Comparison of ENCODE assay signal across 10 cellular contexts in genomic region chr5:140041099-140041491, GRCh38. TPM values are rescaled to one million over a fixed set of nuclear protein-coding genes. Genes with fewer than 3 reads are reported as not detected.
DNase-seq lines count a peak whose midpoint lies in the region; ATAC-seq and TF ChIP-seq lines count a peak whose summit lies in the region.
"Had no signal": no experiment of that assay in that cellular context is flagged by ENCODE, and none has a peak within 500 bp of the region (broad histone marks: within the 10 kb centered on the region; RNA-seq: fewer than 3 reads in every experiment).

No MANE protein-coding gene starts in this region.

- ATAC-seq in activated T-cell treated with anti-CD3 and anti-CD28 coated beads, Interleukin-2, amount 50 U/mL, for 72 hours (replicated peaks in 1 of 2) = no peak
- ATAC-seq in HG02884 (IDR thresholded peaks at IDR 0.05; ENCODE audit: unreplicated experiment) = no peak
- no peak for ATAC-seq in GM21786 (IDR thresholded peaks at IDR 0.05; ENCODE audit: unreplicated experiment)

- H3K4me1 ChIP-seq in stomach smooth muscle (ENCODE audit: control insufficient read depth, insufficient read depth, low read length) = peaks cover 17% of the 10 kb centered on the region

- peaks cover 0 to 2% of the 10 kb centered on the region in 2 donors for H3K36me3 Mint-ChIP-seq in activated T-cell treated with anti-CD3 and anti-CD28 coated beads, Interleukin-2, amount 50 U/mL, for 72 hours (ENCODE audit: insufficient read depth in 2 of 2)
- H3K36me3 Mint-ChIP-seq in activated T-cell treated with anti-CD3 and anti-CD28 coated beads, Interleukin-2, amount 50 U/mL, for 24 hours (ENCODE audit: low read depth) = no peaks in the 10 kb centered on the region
- peaks cover 6% of the 10 kb centered on the region for H3K36me3 Mint-ChIP-seq in glutamatergic neuron (ENCODE audit: unreplicated experiment)

- peak overlapping the region; percentile 72; the same call in 1 of the 2 replicates for H3K4me3 ChIP-seq in WERI-Rb-1 (ENCODE audit: low read depth, low read length)
- H3K4me3 ChIP-seq in stomach smooth muscle (ENCODE audit: low read length in 2 of 2) = peak overlapping the region; percentile 64 to 81

- H3K9me3 ChIP-seq in WERI-Rb-1 (ENCODE audit: severe bottlenecking) (no peaks in the 10 kb centered on the region), stomach smooth muscle (ENCODE audit: control insufficient read depth in 2 of 2, low read length in 2 of 2) (no peaks in the 10 kb centered on the region)
- H3K9me3 ChIP-seq: Peyer's patch had no signal

- no peak for DNase-seq in activated T-cell treated with anti-CD3 and anti-CD28 coated beads, Interleukin-2, amount 50 U/mL, for 72 hours
- DNase-seq in activated T-cell treated with anti-CD3 and anti-CD28 coated beads, Interleukin-2, amount 50 U/mL, for 24 hours = no peak
- DNase-seq in WERI-Rb-1 (no peak), glutamatergic neuron (no peak)
- no peak for DNase-seq in effector CD4-positive, alpha-beta T cell
- DNase-seq: stimulated activated CD8-positive, alpha-beta memory T cell treated with anti-CD3 and anti-CD28 coated beads, Interleukin-4, amount 100 ng/mL, for 48 hours had no signal

- peaks cover 7% of the 10 kb centered on the region for H3K4me1 Mint-ChIP-seq in activated T-cell treated with anti-CD3 and anti-CD28 coated beads, Interleukin-2, amount 50 U/mL, for 72 hours (ENCODE audit: low read depth)
- H3K4me1 Mint-ChIP-seq in activated T-cell treated with anti-CD3 and anti-CD28 coated beads, Interleukin-2, amount 50 U/mL, for 24 hours (ENCODE audit: low read depth) = peaks cover 24% of the 10 kb centered on the region
- H3K4me1 Mint-ChIP-seq in glutamatergic neuron (ENCODE audit: low read depth, unreplicated experiment) = peaks cover 5% of the 10 kb centered on the region

- peak overlapping the region; percentile 14 for H3K27ac Mint-ChIP-seq in activated T-cell treated with anti-CD3 and anti-CD28 coated beads, Interleukin-2, amount 50 U/mL, for 72 hours
- no peak overlapping the region for H3K27ac Mint-ChIP-seq in activated T-cell treated with anti-CD3 and anti-CD28 coated beads, Interleukin-2, amount 50 U/mL, for 24 hours
- H3K27ac Mint-ChIP-seq in glutamatergic neuron (ENCODE audit: unreplicated experiment) = no peak overlapping the region

- peak overlapping the region; percentile 64 to 73 for H3K4me3 Mint-ChIP-seq in activated T-cell treated with anti-CD3 and anti-CD28 coated beads, Interleukin-2, amount 50 U/mL, for 72 hours
- no peak overlapping the region for H3K4me3 Mint-ChIP-seq in activated T-cell treated with anti-CD3 and anti-CD28 coated beads, Interleukin-2, amount 50 U/mL, for 24 hours
- peak overlapping the region; percentile 82 for H3K4me3 Mint-ChIP-seq in glutamatergic neuron (ENCODE audit: unreplicated experiment)

- H3K27ac ChIP-seq in WERI-Rb-1 (no peak overlapping the region), stomach smooth muscle (ENCODE audit: low read length) (peak overlapping the region; percentile 58)

- peaks cover 76% of the 10 kb centered on the region for H3K27me3 Mint-ChIP-seq in activated T-cell treated with anti-CD3 and anti-CD28 coated beads, Interleukin-2, amount 50 U/mL, for 72 hours (ENCODE audit: low read depth)
- H3K27me3 Mint-ChIP-seq in activated T-cell treated with anti-CD3 and anti-CD28 coated beads, Interleukin-2, amount 50 U/mL, for 24 hours = peaks cover 79% of the 10 kb centered on the region
- peaks cover 21% of the 10 kb centered on the region for H3K27me3 Mint-ChIP-seq in glutamatergic neuron (ENCODE audit: unreplicated experiment)

- TF ChIP-seq CTCF in WERI-Rb-1 (IDR thresholded peaks at IDR 0.05; ENCODE audit: low read depth, low read length) (no peak), glutamatergic neuron (IDR thresholded peaks at IDR 0.05; ENCODE audit: partially characterized antibody, unreplicated experiment) (no peak)

- H3K36me3 ChIP-seq in WERI-Rb-1 (no peaks in the 10 kb centered on the region), stomach smooth muscle (ENCODE audit: control insufficient read depth in 2 of 2, insufficient read depth in 2 of 2, low read length in 2 of 2) (no peaks in the 10 kb centered on the region)
- H3K36me3 ChIP-seq: Peyer's patch had no signal

- H3K27me3 ChIP-seq in WERI-Rb-1 (ENCODE audit: insufficient read depth, low read depth, severe bottlenecking) (no peaks in the 10 kb centered on the region), stomach smooth muscle (ENCODE audit: control insufficient read depth in 1 of 2, insufficient read depth in 2 of 2, low read length in 2 of 2) (no peaks in the 10 kb centered on the region)

- no peak overlapping the region for H3K9ac ChIP-seq in stomach smooth muscle (ENCODE audit: low read length in 2 of 2)

- H3K9me3 Mint-ChIP-seq in activated T-cell treated with anti-CD3 and anti-CD28 coated beads, Interleukin-2, amount 50 U/mL, for 72 hours = no peaks in the 10 kb centered on the region
- H3K9me3 Mint-ChIP-seq in activated T-cell treated with anti-CD3 and anti-CD28 coated beads, Interleukin-2, amount 50 U/mL, for 24 hours = no peaks in the 10 kb centered on the region
- H3K9me3 Mint-ChIP-seq in glutamatergic neuron (ENCODE audit: unreplicated experiment) = peaks cover 10% of the 10 kb centered on the region

RNA-seq across cellular contexts. Expression of gene NRG2, which starts 2.0 kb away (rescaled TPM):
- under 1 TPM; 0.07 to 0.23 TPM for total RNA-seq in activated T-cell treated with anti-CD3 and anti-CD28 coated beads, Interleukin-2, amount 50 U/mL, for 72 hours
- total RNA-seq in glutamatergic neuron (ENCODE audit: unreplicated experiment) = 0.81 TPM
